In the genomic region with DNA sequence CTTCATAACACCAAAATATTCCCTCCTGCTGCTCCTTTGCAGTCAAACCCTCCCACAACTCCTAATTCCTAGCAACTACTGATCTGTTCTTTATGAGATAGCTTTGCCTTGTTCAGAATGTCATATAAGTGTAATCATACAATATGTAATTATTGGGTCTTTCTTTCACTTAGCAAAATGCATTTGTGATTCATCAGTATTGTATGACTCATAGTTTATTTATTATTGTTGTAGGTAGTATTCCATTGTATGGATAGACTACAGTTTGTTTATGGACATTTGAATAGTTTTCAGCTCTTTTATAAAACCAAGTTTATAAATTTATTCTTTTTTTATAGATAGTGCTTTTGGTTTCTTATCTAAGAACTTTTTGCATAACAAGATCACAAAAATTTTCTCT, we compare ENCODE assay signal across 9 cellular contexts.
DNase-seq lines count a peak whose midpoint lies in the region; FAIRE-seq and TF ChIP-seq lines count a peak whose summit lies in the region.
"Had no signal": no experiment of that assay in that cellular context is flagged by ENCODE, and none has a peak within 500 bp of the region (broad histone marks: within the 10 kb centered on the region; RNA-seq: fewer than 3 reads in every experiment).

No MANE protein-coding gene starts in this region.

- dilution Hi-C loops in endothelial cell of umbilical vein (cut with MboI; ENCODE audit: extremely low pct_ligation_motif_present, low sequenced_read_pairs): no loop called here

- no peak overlapping the region for H3K4me3 ChIP-seq in endothelial cell of umbilical vein (replicated peaks in 1 of 3; ENCODE audit: insufficient read depth in 1 of 3, low read depth in 1 of 3, low read length in 3 of 3)

- POLR2A ChIA-PET in endothelial cell of umbilical vein (lab: Charles Lee): no interaction called here

- peaks cover 0 to 2% of the 10 kb centered on the region in 2 experiments for H3K27me3 ChIP-seq in endothelial cell of umbilical vein (ENCODE audit: control insufficient read depth in 2 of 2, insufficient read depth in 2 of 2, low read length in 2 of 2)

- no peak overlapping the region for H3K4me2 ChIP-seq in endothelial cell of umbilical vein (ENCODE audit: insufficient read depth, low read length)

- no peaks in the 10 kb centered on the region for H3K9me3 ChIP-seq in endothelial cell of umbilical vein (replicated peaks; ENCODE audit: control insufficient read depth, insufficient read depth, low read length)
- H3K9me3 ChIP-seq: Caco-2 had no signal

- no peak overlapping the region for H3K27ac ChIP-seq in endothelial cell of umbilical vein (ENCODE audit: insufficient read depth, low read depth, low read length)

- no peak overlapping the region for H2AFZ ChIP-seq in endothelial cell of umbilical vein (ENCODE audit: low read depth, low read length)

- no TSS peak for BruUV-seq in endothelial cell of umbilical vein (replicated peaks; lab: Mats Ljungman, UMichigan)

- CTCF ChIA-PET in endothelial cell of umbilical vein (lab: Charles Lee): no interaction called here

- H3K9ac ChIP-seq in endothelial cell of umbilical vein (replicated peaks; ENCODE audit: extremely low read depth, insufficient read depth, low read length): no peak overlapping the region

- no peaks in the 10 kb centered on the region for H3K4me1 ChIP-seq in endothelial cell of umbilical vein (ENCODE audit: control insufficient read depth, extremely low read depth, insufficient read depth, low read length)
- H3K4me1 ChIP-seq: Caco-2 had no signal

- intact Hi-C loops in endothelial cell of umbilical vein (cut with micrococcal nuclease): no loop called here

- no peak for FAIRE-seq in endothelial cell of umbilical vein (lab: Jason Lieb, UNC)

- TF ChIP-seq POLR2A in endothelial cell of umbilical vein (IDR thresholded peaks at IDR 0.05; ENCODE audit: low read depth, low read length): no peak

- no peaks in the 10 kb centered on the region for H3K79me2 ChIP-seq in endothelial cell of umbilical vein (ENCODE audit: control insufficient read depth, insufficient read depth, low read length)

- H4K20me1 ChIP-seq in endothelial cell of umbilical vein (replicated peaks; ENCODE audit: control insufficient read depth, extremely low read depth, insufficient read depth, low read length): no peaks in the 10 kb centered on the region

- H3K9me1 ChIP-seq in endothelial cell of umbilical vein (replicated peaks; ENCODE audit: control insufficient read depth, extremely low read depth, insufficient read depth, low read length): no peaks in the 10 kb centered on the region

- TF ChIP-seq CTCF in endothelial cell of umbilical vein (IDR thresholded peaks at IDR 0.05; ENCODE audit: extremely low read depth in 1 of 2, insufficient read depth in 1 of 2, low read depth in 1 of 2, low read length in 2 of 2): no peak

- DNase-seq in DMS53 treated with DMSO at 0.1 percent for 48 hours (lab: John Stamatoyannopoulos, UW; ENCODE audit: unreplicated experiment) (peak; percentile 15), NCI-H69 (lab: John Stamatoyannopoulos, UW) (peak; percentile 29), endothelial cell of umbilical vein (ENCODE audit: low read depth, low spot score) (no peak), hippocampal formation (lab: John Stamatoyannopoulos, UW) (no peak), MV-4-11 (lab: John Stamatoyannopoulos, UW) (no peak)
- DNase-seq in NK-92 treated with Interleukin-12 subunit alpha and Interleukin-12 subunit beta, amount 100 ng/mL, for 24 hours (lab: John Stamatoyannopoulos, UW): no peak
- DNase-seq: Caco-2; CD8-positive, alpha-beta memory T cell; HCEC 1CT had no signal

- no peaks in the 10 kb centered on the region for H3K36me3 ChIP-seq in endothelial cell of umbilical vein (ENCODE audit: control insufficient read depth in 2 of 2, extremely low read depth in 1 of 2, insufficient read depth in 2 of 2, low read length in 2 of 2)

TF ChIP-seq in endothelial cell of umbilical vein, 7 proteins besides CTCF, POLR2A, EP300 and RAD21:
- peak; percentile 23 for TF ChIP-seq JUN (IDR thresholded peaks at IDR 0.05; ENCODE audit: borderline replicate concordance, insufficient read depth, insufficient read length, low read depth)
- TF ChIP-seq, protein P1, sequence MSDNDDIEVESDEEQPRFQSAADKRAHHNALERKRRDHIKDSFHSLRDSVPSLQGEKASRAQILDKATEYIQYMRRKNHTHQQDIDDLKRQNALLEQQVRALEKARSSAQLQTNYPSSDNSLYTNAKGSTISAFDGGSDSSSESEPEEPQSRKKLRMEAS (IDR thresholded peaks at IDR 0.05; ENCODE audit: insufficient read depth, insufficient read length): no peak
- TF ChIP-seq FOS (IDR thresholded peaks at IDR 0.05; ENCODE audit: borderline replicate concordance, insufficient read depth, low read length): peak; percentile 9

Comparison
In these comparisons a context has a peak if more than half of its experiments do, and no peak if none do; other contexts are left out.
1. DNase-seq: peak in DMS53 treated with DMSO at 0.1 percent for 48 hours (single experiment) and NCI-H69 (single experiment); none in endothelial cell of umbilical vein (single experiment), hippocampal formation (0 of 2), MV-4-11 (single experiment) and NK-92 treated with Interleukin-12 subunit alpha and Interleukin-12 subunit beta, amount 100 ng/mL, for 24 hours (single experiment).